In genomic region chr10:100229819-100230422, GRCh38 we compare ENCODE assay signal across 8 cellular contexts. TPM values are rescaled to one million over a fixed set of nuclear protein-coding genes. Genes with fewer than 3 reads are reported as not detected.
DNase-seq lines count a peak whose midpoint lies in the region; ATAC-seq and TF ChIP-seq lines count a peak whose summit lies in the region.

No MANE protein-coding gene starts in this region.

- H3K27me3 ChIP-seq in AG04450 (ENCODE audit: control insufficient read depth, insufficient read depth, low read length) (no peaks in the 10 kb centered on the region), MM.1S (replicated peaks; ENCODE audit: insufficient read depth, low read length) (no peaks in the 10 kb centered on the region), duodenal mucosa (ENCODE audit: control insufficient read depth in 1 of 2, insufficient read depth in 2 of 2, low read length in 2 of 2) (no peaks in the 10 kb centered on the region)

- H3K36me3 ChIP-seq in MM.1S (replicated peaks; ENCODE audit: insufficient read depth, low read length) (no peaks in the 10 kb centered on the region; the same call in 1 of the 2 replicates), duodenal mucosa (ENCODE audit: control insufficient read depth in 1 of 2, insufficient read depth in 2 of 2, low read length in 2 of 2) (peaks cover 0 to 22% of the 10 kb centered on the region in 2 donors)

- peak overlapping the region; percentile 83 to 98 (median 94) for H3K27ac Mint-ChIP-seq in naive B cell

- peaks cover 29 to 30% (median 29%) of the 10 kb centered on the region in 3 donors for H3K4me1 Mint-ChIP-seq in naive B cell

- peaks cover 0 to 10% of the 10 kb centered on the region in 2 donors for H3K36me3 Mint-ChIP-seq in naive B cell

- H3K9me3 ChIP-seq in AG04450 (ENCODE audit: control insufficient read depth, insufficient read depth, low read length) (no peaks in the 10 kb centered on the region), MM.1S (replicated peaks; ENCODE audit: insufficient read depth, low read length) (no peaks in the 10 kb centered on the region), duodenal mucosa (ENCODE audit: control insufficient read depth in 1 of 2, low read length in 2 of 2) (no peaks in the 10 kb centered on the region)

- H3K4me3 ChIP-seq in AG04450 (ENCODE audit: low read depth, low read length), result peak overlapping the region; percentile 65
- H3K4me3 ChIP-seq in MM.1S (ENCODE audit: low read length), result peak overlapping the region; percentile 96
- peak overlapping the region; percentile 88 to 95 for H3K4me3 ChIP-seq in duodenal mucosa (ENCODE audit: low read depth in 1 of 2, low read length in 2 of 2)

- CTCF ChIA-PET in AG04450 (lab: Charles Lee), result interaction anchor here (1.5 kb wide), 1 partner anchor 184 kb away, joined by 3 read pairs; no protein-coding TSS in a partner anchor

- TF ChIP-seq CTCF in AG04450 (IDR thresholded peaks at IDR 0.05; ENCODE audit: low read depth, low read length) (no peak), MM.1S (IDR thresholded peaks at IDR 0.05; ENCODE audit: low read length) (no peak)

- no peaks in the 10 kb centered on the region for H3K9me2 ChIP-seq in MM.1S (replicated peaks; ENCODE audit: insufficient read depth, low read length)

- peak overlapping the region; percentile 21 for H3K27ac ChIP-seq in AG04450 (ENCODE audit: low read depth, low read length)
- H3K27ac ChIP-seq in MM.1S (ENCODE audit: low read length), result no peak overlapping the region; the same call in 1 of the 2 replicates
- H3K27ac ChIP-seq in duodenal mucosa (ENCODE audit: low read depth, low read length), result no peak overlapping the region

- no peaks in the 10 kb centered on the region for H4K20me1 ChIP-seq in MM.1S (ENCODE audit: insufficient read depth, low read length)

- ATAC-seq in naive B cell (ENCODE audit: low read depth in 2 of 2), result no peak

- H3K9me3 Mint-ChIP-seq in naive B cell, result peaks cover 0 to 2% (median 0%) of the 10 kb centered on the region in 7 donors

- H3K4me1 ChIP-seq in MM.1S (ENCODE audit: low read length), result no peaks in the 10 kb centered on the region
- peaks cover 9 to 11% of the 10 kb centered on the region in 2 donors for H3K4me1 ChIP-seq in duodenal mucosa (ENCODE audit: control insufficient read depth in 1 of 2, insufficient read depth in 2 of 2, low read length in 2 of 2)

- H3K9ac ChIP-seq in MM.1S (ENCODE audit: low read length) (peak overlapping the region; percentile 81; the same call in 1 of the 2 replicates), duodenal mucosa (ENCODE audit: low read depth in 1 of 2, low read length in 2 of 2) (peak overlapping the region; percentile 64 to 83)

- peak overlapping the region; percentile 81 to 99 (median 92) for H3K4me3 Mint-ChIP-seq in naive B cell

- H2AFZ ChIP-seq in MM.1S (ENCODE audit: low read length), result peak overlapping the region; percentile 98

- POLR2A ChIA-PET in AG04450 (lab: Yijun Ruan, JAX), result no interaction called here

- H3K27me3 Mint-ChIP-seq in naive B cell, result no peaks in the 10 kb centered on the region

- H3K4me2 ChIP-seq in MM.1S (ENCODE audit: low read depth, low read length), result peak overlapping the region; percentile 72

- H3K79me2 ChIP-seq in MM.1S (ENCODE audit: low read length), result peaks cover 34% of the 10 kb centered on the region

- no peaks in the 10 kb centered on the region; the same call in 1 of the 2 replicates for H3F3A ChIP-seq in MM.1S (ENCODE audit: insufficient read depth, low read length)

- DNase-seq in AG04450 (ENCODE audit: low read depth, low spot score) (no peak), MM.1S (no peak), naive B cell (no peak), NCI-H187 (lab: John Stamatoyannopoulos, UW) (no peak), NCI-H2196 (lab: John Stamatoyannopoulos, UW; ENCODE audit: unreplicated experiment) (no peak), NCI-H1105 (lab: John Stamatoyannopoulos, UW) (no peak)
- DNase-seq in stimulated activated CD4-positive, alpha-beta T cell treated with anti-CD3 and anti-CD28 coated beads, Interleukin-4, amount 100 ng/mL, for 1 hour, result no peak

RNA-seq across cellular contexts. Expression of gene CHUK, which starts 0.5 kb away (rescaled TPM):
- polyA plus RNA-seq in AG04450 (2011; rRNA removed), result 15.9 and 22.4 TPM in 2 replicates
- 8.0 and 14.9 TPM in 2 replicates for polyA minus RNA-seq in AG04450 (2011; rRNA and poly(A)+ RNA removed)
- polyA plus RNA-seq in naive B cell (ENCODE audit: low read depth in 6 of 6), result 10 to 100 TPM in 4 of 6 donors, 1 to 10 TPM in 2; 7.5 to 15.5 (median 12.4) TPM

RNA-seq across cellular contexts. Expression of gene CWF19L1, which starts 37.5 kb away (rescaled TPM):
- polyA plus RNA-seq in AG04450 (2011; rRNA removed) (13.7 and 15.8 TPM in 2 replicates), naive B cell (ENCODE audit: low read depth in 6 of 6) (10 to 100 TPM; 23.8 to 40.6 (median 28.9) TPM)
- polyA minus RNA-seq in AG04450 (2011; rRNA and poly(A)+ RNA removed), result 12.5 and 13.6 TPM in 2 replicates

RNA-seq across cellular contexts. Expression of gene ERLIN1, which starts 44.1 kb away (rescaled TPM):
- 40.4 and 50.1 TPM in 2 replicates for polyA plus RNA-seq in AG04450 (2011; rRNA removed)
- 15.9 and 25.8 TPM in 2 replicates for polyA minus RNA-seq in AG04450 (2011; rRNA and poly(A)+ RNA removed)
- polyA plus RNA-seq in naive B cell (ENCODE audit: low read depth in 6 of 6), result 10 to 100 TPM in 2 of 6 donors, 1 to 10 TPM in 4; 3.4 to 14.6 (median 9.8) TPM

RNA-seq across cellular contexts. Expression of gene BLOC1S2, which starts 56.6 kb away (rescaled TPM):
- 48.0 and 75.0 TPM in 2 replicates for polyA plus RNA-seq in AG04450 (2011; rRNA removed)
- polyA minus RNA-seq in AG04450 (2011; rRNA and poly(A)+ RNA removed), result 12.9 and 16.9 TPM in 2 replicates
- polyA plus RNA-seq in naive B cell (ENCODE audit: low read depth in 6 of 6), result 100 to 1,000 TPM; 254 to 374 (median 297) TPM
